ENCODE assay signal across 27 cellular contexts in the genomic region with DNA sequence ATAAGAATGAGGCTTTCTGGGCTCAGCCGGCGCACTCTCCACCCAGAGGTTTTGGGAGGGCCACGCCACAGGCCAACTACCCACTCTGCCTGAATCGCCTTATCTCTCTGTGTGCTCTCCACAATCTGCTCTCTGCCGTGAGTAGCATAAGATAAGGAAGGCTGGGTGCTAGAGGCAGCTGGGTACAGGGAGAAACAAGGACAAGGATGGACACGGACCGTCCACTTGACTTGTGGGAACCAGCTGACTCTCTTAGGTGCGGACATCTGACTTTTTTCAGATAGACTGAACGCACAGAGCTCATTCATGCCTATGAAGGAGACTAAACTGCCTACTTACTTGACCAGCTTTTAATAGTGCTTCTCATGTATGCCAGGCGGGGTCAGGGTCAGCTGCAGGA.
"Had no signal": no experiment of that assay in that cellular context is flagged by ENCODE, and none has a peak within 500 bp of the region (broad histone marks: within the 10 kb centered on the region; RNA-seq: fewer than 3 reads in every experiment).

No MANE protein-coding gene starts in this region.

- H3K9me3 Mint-ChIP-seq: activated CD4-positive, alpha-beta memory T cell treated with anti-CD3 and anti-CD28 coated beads, Interleukin-2, amount 10 ng/mL, durations not matched to agents 7 days and 5 days; activated CD4-positive, alpha-beta T cell treated with anti-CD3 and anti-CD28 coated beads, Interleukin-2, amount 10 ng/mL, durations not matched to agents 7 days and 5 days; activated T-cell treated with anti-CD3 and anti-CD28 coated beads, Interleukin-2, amount 50 U/mL, for 4 hours; activated T-helper 17 cell treated with anti-CD3 and anti-CD28 coated beads, Interleukin-2, amount 50 U/mL, for 72 hours; central memory CD8-positive, alpha-beta T cell; dendritic cell treated with granulocyte-macrophage colony-stimulating factor and Interleukin-4, amounts not matched to agents 40 ng/mL and 50 ng/mL, for 4 days; WTC11 had no signal

- ATAC-seq: activated T-cell treated with anti-CD3 and anti-CD28 coated beads, Interleukin-2, amount 50 U/mL, for 4 hours; activated T-helper 17 cell treated with anti-CD3 and anti-CD28 coated beads, Interleukin-2, amount 50 U/mL, for 72 hours; foreskin keratinocyte; stimulated activated naive B cell treated with anti-CD40 and anti-IgM and Interleukin-4, amounts not matched to agents 10 μg/mL and 1 μg/mL and 100 μg/mL, for 72 hours; WTC11 had no signal

- H3K4me3 Mint-ChIP-seq: activated CD4-positive, alpha-beta memory T cell treated with anti-CD3 and anti-CD28 coated beads, Interleukin-2, amount 10 ng/mL, durations not matched to agents 7 days and 5 days; activated CD4-positive, alpha-beta T cell treated with anti-CD3 and anti-CD28 coated beads, Interleukin-2, amount 10 ng/mL, durations not matched to agents 7 days and 5 days; activated T-cell treated with anti-CD3 and anti-CD28 coated beads, Interleukin-2, amount 50 U/mL, for 4 hours; activated T-helper 17 cell treated with anti-CD3 and anti-CD28 coated beads, Interleukin-2, amount 50 U/mL, for 72 hours; central memory CD8-positive, alpha-beta T cell; nephron; stimulated activated naive B cell treated with anti-CD40 and anti-IgM and Interleukin-4, amounts not matched to agents 10 μg/mL and 1 μg/mL and 100 μg/mL, for 72 hours; WTC11 had no signal

- H3K4me3 ChIP-seq: breast epithelium, esophagus muscularis mucosa, smooth muscle cell had no signal

- H3K27ac Mint-ChIP-seq: activated CD4-positive, alpha-beta memory T cell treated with anti-CD3 and anti-CD28 coated beads, Interleukin-2, amount 10 ng/mL, durations not matched to agents 7 days and 5 days; activated CD4-positive, alpha-beta T cell treated with anti-CD3 and anti-CD28 coated beads, Interleukin-2, amount 10 ng/mL, durations not matched to agents 7 days and 5 days; activated T-helper 17 cell treated with anti-CD3 and anti-CD28 coated beads, Interleukin-2, amount 50 U/mL, for 72 hours; nephron; progenitor cell of endocrine pancreas; stimulated activated naive B cell treated with anti-CD40 and anti-IgM and Interleukin-4, amounts not matched to agents 10 μg/mL and 1 μg/mL and 100 μg/mL, for 72 hours; WTC11 had no signal

- H3K27ac ChIP-seq: breast epithelium, foreskin keratinocyte, neutrophil had no signal

- H3K27me3 Mint-ChIP-seq: activated CD4-positive, alpha-beta T cell treated with anti-CD3 and anti-CD28 coated beads, Interleukin-2, amount 10 ng/mL, durations not matched to agents 7 days and 5 days had no signal

- H3K4me1 ChIP-seq: breast epithelium, foreskin keratinocyte had no signal

- DNase-seq: activated CD4-positive, alpha-beta memory T cell treated with anti-CD3 and anti-CD28 coated beads, Interleukin-2, amount 10 ng/mL, durations not matched to agents 7 days and 5 days; activated CD4-positive, alpha-beta T cell treated with anti-CD3 and anti-CD28 coated beads for 1 hour; activated CD4-positive, alpha-beta T cell treated with anti-CD3 and anti-CD28 coated beads, Interleukin-2, amount 10 ng/mL, durations not matched to agents 7 days and 5 days; activated CD8-positive, alpha-beta memory T cell treated with anti-CD3 and anti-CD28 coated beads, Interleukin-2, amount 50 U/mL, for 48 hours; activated gamma-delta T cell treated with Interleukin-2 at 50 U/mL for 16 hours; activated naive CD4-positive, alpha-beta T cell treated with anti-CD3 and anti-CD28 coated beads, Interleukin-2, amount 50 U/mL, for 16 hours; activated T-cell treated with anti-CD3 and anti-CD28 coated beads, Interleukin-2, amount 50 U/mL, for 4 hours; amniotic stem cell; effector CD4-positive, alpha-beta T cell; foreskin keratinocyte; kidney glomerular epithelial cell; retina; stimulated activated CD4-positive, alpha-beta T cell treated with anti-CD3 and anti-CD28 coated beads, Interleukin-1b, Interleukin-23, amount 100 ng/mL, for 48 hours; stimulated activated CD4-positive, alpha-beta T cell treated with anti-CD3 and anti-CD28 coated beads, Interleukin-4, amount 100 ng/mL, for 4 hours; stimulated activated CD8-positive, alpha-beta memory T cell treated with anti-CD3 and anti-CD28 coated beads, Interleukin-4, amount 100 ng/mL, for 48 hours; stimulated activated naive B cell treated with anti-CD40 and anti-IgM and Interleukin-4, amounts not matched to agents 10 μg/mL and 1 μg/mL and 100 μg/mL, for 72 hours; T-helper 2 cell had no signal

- H3K27me3 ChIP-seq: breast epithelium, esophagus muscularis mucosa, foreskin keratinocyte had no signal

- H3K9me3 ChIP-seq: breast epithelium, esophagus muscularis mucosa, neutrophil had no signal

- H3K4me1 Mint-ChIP-seq: activated CD4-positive, alpha-beta memory T cell treated with anti-CD3 and anti-CD28 coated beads, Interleukin-2, amount 10 ng/mL, durations not matched to agents 7 days and 5 days; activated CD4-positive, alpha-beta T cell treated with anti-CD3 and anti-CD28 coated beads, Interleukin-2, amount 10 ng/mL, durations not matched to agents 7 days and 5 days; activated T-helper 17 cell treated with anti-CD3 and anti-CD28 coated beads, Interleukin-2, amount 50 U/mL, for 72 hours; central memory CD8-positive, alpha-beta T cell; stimulated activated naive B cell treated with anti-CD40 and anti-IgM and Interleukin-4, amounts not matched to agents 10 μg/mL and 1 μg/mL and 100 μg/mL, for 72 hours; WTC11 had no signal

- H3K36me3 ChIP-seq: breast epithelium, esophagus muscularis mucosa, neutrophil had no signal
